In genomic region chr15:64387562-64388168, GRCh38 we compare ENCODE assay signal across 8 cellular contexts. TPM values are rescaled to one million over a fixed set of nuclear protein-coding genes. Genes with fewer than 3 reads are reported as not detected.
DNase-seq lines count a peak whose midpoint lies in the region; ATAC-seq and TF ChIP-seq lines count a peak whose summit lies in the region.

TRIP4 (plus strand) TSS chr15:64387836; CDS start chr15:64387864, 28 bp downstream.

- DNase-seq in NCI-H774 (lab: John Stamatoyannopoulos, UW) = peak; percentile 88
- DNase-seq in activated CD4-positive, alpha-beta T cell treated with anti-CD3 and anti-CD28 coated beads, Interleukin-2, amount 50 U/mL, for 4 hours = peak; percentile 95
- peak; percentile 92 to 98 for DNase-seq in dermis microvascular lymphatic vessel endothelial cell (ENCODE audit: low read depth in 2 of 2)
- DNase-seq in stimulated activated CD4-positive, alpha-beta T cell treated with anti-CD3 and anti-CD28 coated beads, Interleukin-4, amount 100 ng/mL, for 24 hours = peak; percentile 97

- peak within 1 kb of the TSS; percentile 72 for H3K9ac ChIP-seq in BLaER1
- peak within 1 kb of the TSS; percentile 36 to 79 for H3K9ac ChIP-seq in liver (ENCODE audit: low read depth in 1 of 2, low read length in 2 of 2)

- ATAC-seq in GM19324 (IDR thresholded peaks at IDR 0.05; ENCODE audit: low FRiP score, unreplicated experiment) = peak; percentile 95
- ATAC-seq in HG03469 (IDR thresholded peaks at IDR 0.05; ENCODE audit: unreplicated experiment) = peak; percentile 84

- peaks cover 46% of the 10 kb centered on the region for H3K4me1 ChIP-seq in BLaER1
- H3K4me1 ChIP-seq in liver (ENCODE audit: control insufficient read depth in 4 of 4, insufficient read depth in 4 of 4, low read length in 3 of 4) = peaks cover 1 to 12% (median 9%) of the 10 kb centered on the region in 4 donors

- H3K4me3 ChIP-seq in BLaER1 (peak within 1 kb of the TSS; percentile 80), liver (ENCODE audit: low read depth in 1 of 3, low read length in 3 of 3) (peak within 1 kb of the TSS; percentile 69 to 100 (median 91))

- WGBS in liver = under 1% methylated on average over 35 of the region's 35 CpGs

- H3K27ac ChIP-seq in BLaER1 = peak within 1 kb of the TSS; percentile 71
- H3K27ac ChIP-seq in liver (ENCODE audit: low read depth in 1 of 2, low read length in 2 of 2) = peak within 1 kb of the TSS; percentile 40 to 62

- no peak for TF ChIP-seq CTCF in liver (IDR thresholded peaks at IDR 0.05; ENCODE audit: low read depth, low read length, missing input control)

- H3K27me3 ChIP-seq in BLaER1 = no peaks in the 10 kb centered on the region
- H3K27me3 ChIP-seq in liver (ENCODE audit: control insufficient read depth in 4 of 4, insufficient read depth in 4 of 4, low read length in 3 of 4) = no peaks in the 10 kb centered on the region

- no peaks in the 10 kb centered on the region for H4K20me1 ChIP-seq in BLaER1

- peak; percentile 62 to 68 for TF ChIP-seq RAD21 in liver (IDR thresholded peaks at IDR 0.05)

- H3K4me2 ChIP-seq in BLaER1 = peak within 1 kb of the TSS; percentile 67

- H3K36me3 ChIP-seq in BLaER1 (peaks cover 4% of the 10 kb centered on the region; the same call in 1 of the 2 replicates), liver (ENCODE audit: control insufficient read depth in 4 of 4, insufficient read depth in 3 of 4, low read depth in 1 of 4, low read length in 3 of 4) (no peaks in the 10 kb centered on the region)

- no peaks in the 10 kb centered on the region for H3K9me3 ChIP-seq in BLaER1
- H3K9me3 ChIP-seq in liver (ENCODE audit: control insufficient read depth in 4 of 4, low read length in 3 of 4) = no peaks in the 10 kb centered on the region

TF ChIP-seq in liver, 16 proteins besides CTCF, POLR2A, EP300 and RAD21:
- peak; percentile 62 for TF ChIP-seq REST (IDR thresholded peaks at IDR 0.05)
- TF ChIP-seq GABPA (IDR thresholded peaks at IDR 0.05 in 1 of 2, conservative IDR thresholded peaks at IDR 0.05 in 1 of 2) = peak; percentile 88 to 96
- TF ChIP-seq SP1 (IDR thresholded peaks at IDR 0.05) = peak; percentile 78
- TF ChIP-seq ZBTB33 (IDR thresholded peaks at IDR 0.05) = peak; percentile 74
- peak; percentile 94 for TF ChIP-seq MAX (IDR thresholded peaks at IDR 0.05)
- TF ChIP-seq FOXA1 (IDR thresholded peaks at IDR 0.05) = no peak
- TF ChIP-seq RXRA (IDR thresholded peaks at IDR 0.05) = peak; percentile 39 to 75
- peak; percentile 98 for TF ChIP-seq YY1 (IDR thresholded peaks at IDR 0.05)
- no peak for TF ChIP-seq HNF4G (IDR thresholded peaks at IDR 0.05)
- peak in 1 of 2 donors; percentile 54 for TF ChIP-seq HNF4A (conservative IDR thresholded peaks at IDR 0.05)
- TF ChIP-seq FOXA2 (IDR thresholded peaks at IDR 0.05) = no peak
- TF ChIP-seq ATF3 (IDR thresholded peaks at IDR 0.05) = peak; percentile 53
- TF ChIP-seq TAF1 (conservative IDR thresholded peaks at IDR 0.05) = peak; percentile 89
- TF ChIP-seq NR2F2 (IDR thresholded peaks at IDR 0.05) = peak; percentile 61
- no peak for TF ChIP-seq EGR1 (IDR thresholded peaks at IDR 0.05; ENCODE audit: low read depth in 2 of 2)
- peak in 1 of 2 donors; percentile 11 for TF ChIP-seq JUND (IDR thresholded peaks at IDR 0.05)

RNA-seq across cellular contexts. Expression of gene TRIP4, which starts in this region (rescaled TPM):
- total RNA-seq in dermis microvascular lymphatic vessel endothelial cell (8.6 and 10.9 TPM in 2 replicates), liver (1 to 10 TPM; 7.2 to 8.0 TPM)
- 10 to 100 TPM in 1 of 2 donors, 1 to 10 TPM in 1; 6.3 to 10.7 TPM for polyA plus RNA-seq in liver

Comparison
In these comparisons a context has a peak if more than half of its experiments do, and no peak if none do; other contexts are left out.
1. Peak in every context shown above with its lines: DNase-seq, ATAC-seq, H3K4me3 ChIP-seq and H3K27ac ChIP-seq.